Comparison of ENCODE assay signal across 14 cellular contexts in the genomic region with DNA sequence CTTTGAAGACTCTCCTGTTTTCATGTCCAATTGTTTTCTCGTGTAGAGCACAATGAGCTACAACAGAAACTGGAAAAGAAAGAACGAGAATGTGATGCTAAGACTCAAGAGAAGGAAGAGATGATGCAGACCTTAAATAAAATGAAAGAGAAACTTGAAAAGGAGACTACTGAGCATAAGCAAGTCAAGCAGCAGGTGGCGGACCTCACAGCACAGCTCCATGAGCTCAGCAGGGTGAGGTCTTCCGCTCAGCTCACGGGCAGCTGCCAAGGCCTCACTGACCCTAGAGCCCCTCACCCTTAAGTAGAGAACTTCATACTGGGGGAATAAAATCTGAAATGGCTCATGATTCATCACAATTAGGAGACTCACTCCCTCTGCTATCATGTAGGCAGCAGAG.
A peak's percentile ranks its signal among the peaks of the same experiment; 100 is the strongest.
DNase-seq lines count a peak whose midpoint lies in the region; ATAC-seq and TF ChIP-seq lines count a peak whose summit lies in the region.
"Had no signal": no experiment of that assay in that cellular context is flagged by ENCODE, and none has a peak within 500 bp of the region (broad histone marks: within the 10 kb centered on the region; RNA-seq: fewer than 3 reads in every experiment).

No MANE protein-coding gene starts in this region.

- H3K27ac ChIP-seq in ascending aorta (peak overlapping the region; percentile 24 to 83), rectal smooth muscle tissue (ENCODE audit: low read depth, low read length) (peak overlapping the region; percentile 85), thyroid gland (no peak overlapping the region)
- H3K27ac ChIP-seq in naive thymus-derived CD4-positive, alpha-beta T cell (ENCODE audit: low read depth, low read length), result no peak overlapping the region
- H3K27ac ChIP-seq: SK-N-MC had no signal

- H3K4me1 ChIP-seq in ascending aorta, result peaks cover 0 to 26% of the 10 kb centered on the region in 2 donors
- H3K4me1 ChIP-seq in rectal smooth muscle tissue (ENCODE audit: control insufficient read depth, insufficient read depth, low read length), result peaks cover 22% of the 10 kb centered on the region
- peaks cover 15 to 33% of the 10 kb centered on the region in 2 donors for H3K4me1 ChIP-seq in thyroid gland
- H3K4me1 ChIP-seq in naive thymus-derived CD4-positive, alpha-beta T cell (ENCODE audit: control insufficient read depth in 2 of 2, insufficient read depth in 2 of 2, low read length in 2 of 2), result no peaks in the 10 kb centered on the region

- no peak overlapping the region for H3K4me3 ChIP-seq in ascending aorta
- no peak overlapping the region for H3K4me3 ChIP-seq in rectal smooth muscle tissue (ENCODE audit: low read length)
- H3K4me3 ChIP-seq in thyroid gland (replicated peaks in 1 of 3), result no peak overlapping the region
- H3K4me3 ChIP-seq in naive thymus-derived CD4-positive, alpha-beta T cell (ENCODE audit: low read length), result no peak overlapping the region
- H3K4me3 ChIP-seq: SK-N-MC, tibial artery had no signal

- ATAC-seq in GM18909 (IDR thresholded peaks at IDR 0.05; ENCODE audit: poor library complexity, unreplicated experiment), result peak; percentile 72
- peak; percentile 72 for ATAC-seq in HG02678 (IDR thresholded peaks at IDR 0.05; ENCODE audit: unreplicated experiment)
- ATAC-seq in naive thymus-derived CD4-positive, alpha-beta T cell, result no peak

- DNase-seq in ascending aorta (ENCODE audit: low spot score in 2 of 2) (no peak), NCI-H2029 (lab: John Stamatoyannopoulos, UW) (no peak), thyroid gland (no peak)
- DNase-seq in activated CD4-positive, alpha-beta memory T cell treated with anti-CD3 and anti-CD28 coated beads for 36 hours, result no peak
- no peak for DNase-seq in naive thymus-derived CD4-positive, alpha-beta T cell
- DNase-seq: NCI-H2227 treated with DMSO at 0.1 percent for 48 hours; stimulated activated CD4-positive, alpha-beta T cell treated with anti-CD3 and anti-CD28 coated beads, Interleukin-4, amount 100 ng/mL, for 24 hours; tibial artery had no signal

- H3K9me3 Mint-ChIP-seq in activated CD4-positive, alpha-beta memory T cell treated with anti-CD3 and anti-CD28 coated beads for 36 hours, result no peaks in the 10 kb centered on the region
- no peaks in the 10 kb centered on the region for H3K9me3 Mint-ChIP-seq in naive thymus-derived CD4-positive, alpha-beta T cell
- H3K9me3 Mint-ChIP-seq: immature natural killer cell had no signal

- peaks cover 14 to 24% of the 10 kb centered on the region in 2 donors for H3K36me3 ChIP-seq in ascending aorta
- peaks cover 9% of the 10 kb centered on the region for H3K36me3 ChIP-seq in rectal smooth muscle tissue (ENCODE audit: control insufficient read depth, insufficient read depth, low read length)
- H3K36me3 ChIP-seq in thyroid gland, result peaks cover 0 to 11% of the 10 kb centered on the region in 2 donors
- H3K36me3 ChIP-seq in naive thymus-derived CD4-positive, alpha-beta T cell (ENCODE audit: control insufficient read depth in 2 of 3, insufficient read depth in 3 of 3, low read length in 3 of 3), result peaks cover 0 to 3% (median 0%) of the 10 kb centered on the region in 3 experiments

- H3K9ac ChIP-seq in rectal smooth muscle tissue (ENCODE audit: low read length), result no peak overlapping the region

- no peaks in the 10 kb centered on the region for H3K27me3 Mint-ChIP-seq in activated CD4-positive, alpha-beta memory T cell treated with anti-CD3 and anti-CD28 coated beads for 36 hours
- no peaks in the 10 kb centered on the region for H3K27me3 Mint-ChIP-seq in naive thymus-derived CD4-positive, alpha-beta T cell
- H3K27me3 Mint-ChIP-seq: activated naive CD8-positive, alpha-beta T cell had no signal

- H3K27me3 ChIP-seq in ascending aorta (no peaks in the 10 kb centered on the region), rectal smooth muscle tissue (ENCODE audit: control insufficient read depth, insufficient read depth, low read length) (no peaks in the 10 kb centered on the region), thyroid gland (no peaks in the 10 kb centered on the region)
- H3K27me3 ChIP-seq in naive thymus-derived CD4-positive, alpha-beta T cell (ENCODE audit: control insufficient read depth in 2 of 2, insufficient read depth in 2 of 2, low read length in 2 of 2), result no peaks in the 10 kb centered on the region
- H3K27me3 ChIP-seq: tibial artery had no signal

- no peak overlapping the region for H3K27ac Mint-ChIP-seq in activated CD4-positive, alpha-beta memory T cell treated with anti-CD3 and anti-CD28 coated beads for 36 hours
- no peak overlapping the region for H3K27ac Mint-ChIP-seq in naive thymus-derived CD4-positive, alpha-beta T cell
- H3K27ac Mint-ChIP-seq: activated naive CD8-positive, alpha-beta T cell had no signal

- TF ChIP-seq POLR2A in thyroid gland (IDR thresholded peaks at IDR 0.05), result no peak

- H3K9me3 ChIP-seq in ascending aorta (no peaks in the 10 kb centered on the region), thyroid gland (no peaks in the 10 kb centered on the region)
- H3K9me3 ChIP-seq in naive thymus-derived CD4-positive, alpha-beta T cell (ENCODE audit: control insufficient read depth in 2 of 3, low read length in 3 of 3), result no peaks in the 10 kb centered on the region
- H3K9me3 ChIP-seq: tibial artery had no signal

- POLR2A ChIA-PET in activated CD4-positive, alpha-beta memory T cell treated with anti-CD3 and anti-CD28 coated beads for 36 hours (lab: Charles Lee), result no interaction called here
- POLR2A ChIA-PET in naive thymus-derived CD4-positive, alpha-beta T cell (lab: Charles Lee), result no interaction called here

- H3K36me3 Mint-ChIP-seq in activated CD4-positive, alpha-beta memory T cell treated with anti-CD3 and anti-CD28 coated beads for 36 hours, result peaks cover 31% of the 10 kb centered on the region
- H3K36me3 Mint-ChIP-seq in naive thymus-derived CD4-positive, alpha-beta T cell, result peaks cover 16 to 73% (median 58%) of the 10 kb centered on the region in 5 donors

- no peak overlapping the region for H3K4me3 Mint-ChIP-seq in activated CD4-positive, alpha-beta memory T cell treated with anti-CD3 and anti-CD28 coated beads for 36 hours
- H3K4me3 Mint-ChIP-seq in naive thymus-derived CD4-positive, alpha-beta T cell, result no peak overlapping the region
- H3K4me3 Mint-ChIP-seq: activated naive CD8-positive, alpha-beta T cell had no signal

- WGBS in thyroid gland, 2 donors, result 91 to 92% methylated on average over 5 of the region's 5 CpGs

- CTCF ChIA-PET in activated CD4-positive, alpha-beta memory T cell treated with anti-CD3 and anti-CD28 coated beads for 36 hours (lab: Charles Lee), result interaction anchor here (1.0 to 1.1 kb wide), 2 partner anchors 113 to 205 kb away, joined by 3 read pairs; no protein-coding TSS in a partner anchor
- CTCF ChIA-PET in naive thymus-derived CD4-positive, alpha-beta T cell (lab: Charles Lee), result no interaction called here

- intact Hi-C loops in ascending aorta (cut with DNase I), result loop anchor here (10.0 kb wide), 1 partner anchor 56 kb away; no protein-coding TSS in a partner anchor
- intact Hi-C loops in activated CD4-positive, alpha-beta memory T cell treated with anti-CD3 and anti-CD28 coated beads for 36 hours (cut with micrococcal nuclease), result no loop called here
- intact Hi-C loops in thyroid gland (cut with DNase I), result no loop called here
- intact Hi-C loops in naive thymus-derived CD4-positive, alpha-beta T cell (cut with micrococcal nuclease), result no loop called here

- no peaks in the 10 kb centered on the region for H3K4me1 Mint-ChIP-seq in activated CD4-positive, alpha-beta memory T cell treated with anti-CD3 and anti-CD28 coated beads for 36 hours (ENCODE audit: low read depth)
- peaks cover 0 to 2% (median 0%) of the 10 kb centered on the region in 7 donors for H3K4me1 Mint-ChIP-seq in naive thymus-derived CD4-positive, alpha-beta T cell

- TF ChIP-seq CTCF in ascending aorta (IDR thresholded peaks at IDR 0.05), result no peak
- TF ChIP-seq CTCF in thyroid gland (IDR thresholded peaks at IDR 0.05), result no peak

Comparison
In these comparisons a context has a peak if more than half of its experiments do, and no peak if none do; other contexts are left out.
1. H3K27ac ChIP-seq: peak in ascending aorta (2 of 2) and rectal smooth muscle tissue (single experiment); none in thyroid gland (0 of 3) and naive thymus-derived CD4-positive, alpha-beta T cell (single experiment).